9 cellular contexts compared by ENCODE assay signal in genomic region chr20:51412333-51412761, GRCh38.
DNase-seq lines count a peak whose midpoint lies in the region; ATAC-seq, FAIRE-seq and TF ChIP-seq lines count a peak whose summit lies in the region.
"Had no signal": no experiment of that assay in that cellular context is flagged by ENCODE, and none has a peak within 500 bp of the region (broad histone marks: within the 10 kb centered on the region; RNA-seq: fewer than 3 reads in every experiment).

No MANE protein-coding gene starts in this region.

- FAIRE-seq in GM12892 (lab: Jason Lieb, UNC) = no peak

- H3K4me3 ChIP-seq in HUES6 (ENCODE audit: low read depth, low read length) = no peak overlapping the region
- H3K4me3 ChIP-seq in adipocyte (ENCODE audit: low read length) = no peak overlapping the region

- peaks cover 22% of the 10 kb centered on the region for H3K4me1 ChIP-seq in HUES6 (ENCODE audit: control insufficient read depth, insufficient read depth, low read length)
- peaks cover 12% of the 10 kb centered on the region for H3K4me1 ChIP-seq in adipocyte (ENCODE audit: control insufficient read depth, insufficient read depth, low read length)

- H3K36me3 ChIP-seq in HUES6 (ENCODE audit: control insufficient read depth, insufficient read depth, low read length) (no peaks in the 10 kb centered on the region), adipocyte (ENCODE audit: control insufficient read depth, insufficient read depth, low read length, severe bottlenecking) (no peaks in the 10 kb centered on the region)

- peak; percentile 26 for ATAC-seq in stimulated activated naive CD8-positive, alpha-beta T cell treated with anti-CD3 and anti-CD28 coated beads, Interleukin-15, Interleukin-2, amounts not matched to agents 100 U/mL and 50 U/mL, for 24 hours
- no peak for ATAC-seq in HG03378 (IDR thresholded peaks at IDR 0.05; ENCODE audit: unreplicated experiment)

- TF ChIP-seq POLR2A in GM12892 (IDR thresholded peaks at IDR 0.05; ENCODE audit: low read depth, low read length) = no peak

- DNase-seq in adipocyte (ENCODE audit: low read depth) (peak; percentile 61), iris pigment epithelial cell (ENCODE audit: low read depth) (peak; percentile 48), GM12892 (ENCODE audit: insufficient read length) (no peak), DMS79 treated with DMSO at 0.1 percent for 48 hours (lab: John Stamatoyannopoulos, UW) (no peak), NCI-H146 treated with DMSO at 0.1 percent for 48 hours (lab: John Stamatoyannopoulos, UW; ENCODE audit: unreplicated experiment) (no peak)
- peak; percentile 23 for DNase-seq in stimulated activated naive CD8-positive, alpha-beta T cell treated with anti-CD3 and anti-CD28 coated beads, Interleukin-15, Interleukin-2, amounts not matched to agents 100 U/mL and 50 U/mL, for 24 hours
- DNase-seq: NCI-H774 had no signal

- no peaks in the 10 kb centered on the region; the same call in 1 of the 2 replicates for H3K9me3 ChIP-seq in HUES6 (ENCODE audit: control insufficient read depth, insufficient read depth, low read depth, low read length)
- H3K9me3 ChIP-seq in adipocyte (ENCODE audit: control insufficient read depth, low read length) = no peaks in the 10 kb centered on the region

- no peak overlapping the region; the same call in 1 of the 2 replicates for H3K27ac ChIP-seq in HUES6 (ENCODE audit: low read depth, low read length)

- H3K9ac ChIP-seq in HUES6 (ENCODE audit: low read length) (peak overlapping the region; percentile 54), adipocyte (ENCODE audit: low read length) (no peak overlapping the region)

- H3K27me3 ChIP-seq in HUES6 (ENCODE audit: control insufficient read depth, insufficient read depth, low read length) = no peaks in the 10 kb centered on the region
- H3K27me3 ChIP-seq in adipocyte (replicated peaks; ENCODE audit: control insufficient read depth, insufficient read depth, low read length) = peaks cover 5% of the 10 kb centered on the region

Comparison
In these comparisons a context has a peak if more than half of its experiments do, and no peak if none do; other contexts are left out.
1. DNase-seq: peak in adipocyte (single experiment), iris pigment epithelial cell (single experiment) and stimulated activated naive CD8-positive, alpha-beta T cell treated with anti-CD3 and anti-CD28 coated beads, Interleukin-15, Interleukin-2, amounts not matched to agents 100 U/mL and 50 U/mL, for 24 hours (single experiment); none in GM12892 (single experiment), DMS79 treated with DMSO at 0.1 percent for 48 hours (single experiment) and NCI-H146 treated with DMSO at 0.1 percent for 48 hours (single experiment).